Comparison of ENCODE assay signal across 1 cellular context in genomic region chr2:75710220-75710576, GRCh38.
A peak's percentile ranks its signal among the peaks of the same experiment; 100 is the strongest.
TF ChIP-seq lines count a peak whose summit lies in the region.

No MANE protein-coding gene starts in this region.

TF ChIP-seq in HepG2, 621 proteins besides CTCF, POLR2A, EP300 and RAD21 (continued from another document and continues in another):
- TF ChIP-seq MXD3 (CRISPR knock-in tag; IDR thresholded peaks at IDR 0.05) = no peak
- TF ChIP-seq ZKSCAN1 (IDR thresholded peaks at IDR 0.05; ENCODE audit: low read length) = no peak
- TF ChIP-seq HHEX (CRISPR knock-in tag; IDR thresholded peaks at IDR 0.05) = 0 out of 2 replicates have a peak, but pooled peaks have one; percentile 25
- TF ChIP-seq RFXANK (CRISPR knock-in tag; IDR thresholded peaks at IDR 0.05) = no peak
- no peak for TF ChIP-seq MEIS1 (CRISPR knock-in tag; IDR thresholded peaks at IDR 0.05; ENCODE audit: borderline replicate concordance)
- TF ChIP-seq SIX4 (CRISPR knock-in tag; IDR thresholded peaks at IDR 0.05) = no peak
- TF ChIP-seq NFIC (IDR thresholded peaks at IDR 0.05; ENCODE audit: low read length) = peak; percentile 20; the same call in 1 of the 2 replicates
- no peak for TF ChIP-seq KAT2B (IDR thresholded peaks at IDR 0.05; ENCODE audit: borderline replicate concordance, low read depth, low read length)
- TF ChIP-seq ZBTB4 (CRISPR knock-in tag; IDR thresholded peaks at IDR 0.05; ENCODE audit: borderline replicate concordance) = no peak
- peak; percentile 81; the same call in 1 of the 2 replicates for TF ChIP-seq SSRP1 (CRISPR knock-in tag; IDR thresholded peaks at IDR 0.05)
- TF ChIP-seq HMGXB3 (CRISPR knock-in tag; IDR thresholded peaks at IDR 0.05; ENCODE audit: borderline replicate concordance) = no peak
- TF ChIP-seq POGZ (CRISPR knock-in tag; IDR thresholded peaks at IDR 0.05) = no peak
- no peak for TF ChIP-seq KDM1A (CRISPR knock-in tag; IDR thresholded peaks at IDR 0.05)
- TF ChIP-seq MYC (CRISPR knock-in tag; IDR thresholded peaks at IDR 0.05; ENCODE audit: borderline replicate concordance) = no peak
- TF ChIP-seq SRSF9 (IDR thresholded peaks at IDR 0.05; ENCODE audit: borderline replicate concordance, insufficient read depth, low read depth, low read length, poor library complexity, severe bottlenecking) = no peak
- TF ChIP-seq HNRNPL (IDR thresholded peaks at IDR 0.05; ENCODE audit: low read depth, low read length) = 0 out of 2 replicates have a peak, but pooled peaks have one; percentile 2
- TF ChIP-seq ZNF720 (CRISPR knock-in tag; IDR thresholded peaks at IDR 0.05) = no peak
- TF ChIP-seq SPEN (CRISPR knock-in tag; IDR thresholded peaks at IDR 0.05; ENCODE audit: low read depth) = no peak
- TF ChIP-seq ZNF251 (CRISPR knock-in tag; IDR thresholded peaks at IDR 0.05) = no peak
- no peak for TF ChIP-seq CC2D1A (CRISPR knock-in tag; IDR thresholded peaks at IDR 0.05)
- TF ChIP-seq THAP7 (CRISPR knock-in tag; IDR thresholded peaks at IDR 0.05) = no peak
- TF ChIP-seq ZNF143 (CRISPR knock-in tag; IDR thresholded peaks at IDR 0.05) = no peak
- no peak for TF ChIP-seq HDAC1 (CRISPR knock-in tag; IDR thresholded peaks at IDR 0.05)
- peak; percentile 29; the same call in 1 of the 2 replicates for TF ChIP-seq ZNF672 (CRISPR knock-in tag; IDR thresholded peaks at IDR 0.05)
- no peak for TF ChIP-seq RBAK (CRISPR knock-in tag; IDR thresholded peaks at IDR 0.05)
- TF ChIP-seq ARID3A (IDR thresholded peaks at IDR 0.05; ENCODE audit: low read depth, low read length) = no peak
- no peak for TF ChIP-seq USF2 (IDR thresholded peaks at IDR 0.05; ENCODE audit: low read depth, low read length)
- TF ChIP-seq USF2 (CRISPR knock-in tag; IDR thresholded peaks at IDR 0.05; ENCODE audit: borderline replicate concordance) = no peak
- no peak for TF ChIP-seq ZBTB7B (CRISPR knock-in tag; IDR thresholded peaks at IDR 0.05)
- TF ChIP-seq IRF9 (CRISPR knock-in tag; IDR thresholded peaks at IDR 0.05; ENCODE audit: borderline replicate concordance) = no peak
- no peak for TF ChIP-seq JARID2 (CRISPR knock-in tag; IDR thresholded peaks at IDR 0.05; ENCODE audit: insufficient replicate concordance)
- no peak for TF ChIP-seq ATF1 (CRISPR knock-in tag; IDR thresholded peaks at IDR 0.05)
- TF ChIP-seq POGK (CRISPR knock-in tag; conservative IDR thresholded peaks at IDR 0.05) = no peak
- TF ChIP-seq SMAD1 (CRISPR knock-in tag; IDR thresholded peaks at IDR 0.05; ENCODE audit: borderline replicate concordance, low read depth) = no peak
- TF ChIP-seq AHR (CRISPR knock-in tag; IDR thresholded peaks at IDR 0.05) = no peak
- TF ChIP-seq LBX2 (CRISPR knock-in tag; IDR thresholded peaks at IDR 0.05; ENCODE audit: borderline replicate concordance) = no peak
- TF ChIP-seq ZNF501 (CRISPR knock-in tag; IDR thresholded peaks at IDR 0.05) = no peak
- TF ChIP-seq CREB1 (IDR thresholded peaks at IDR 0.05) = no peak
- TF ChIP-seq CREB1 (CRISPR knock-in tag; IDR thresholded peaks at IDR 0.05) = no peak
- no peak for TF ChIP-seq ZNF12 (CRISPR knock-in tag; IDR thresholded peaks at IDR 0.05)
- no peak for TF ChIP-seq NRL (CRISPR knock-in tag; IDR thresholded peaks at IDR 0.05; ENCODE audit: borderline replicate concordance)
- TF ChIP-seq ZNF614 (CRISPR knock-in tag; IDR thresholded peaks at IDR 0.05; ENCODE audit: borderline replicate concordance) = no peak
- TF ChIP-seq ZNF207 (IDR thresholded peaks at IDR 0.05; ENCODE audit: borderline replicate concordance) = no peak
- TF ChIP-seq BCL6 (CRISPR knock-in tag; IDR thresholded peaks at IDR 0.05) = no peak
- TF ChIP-seq SP140L (CRISPR knock-in tag; IDR thresholded peaks at IDR 0.05; ENCODE audit: borderline replicate concordance) = no peak
- 0 out of 2 replicates have a peak, but pooled peaks have one; percentile 22 for TF ChIP-seq ZBTB37 (CRISPR knock-in tag; IDR thresholded peaks at IDR 0.05)
- no peak for TF ChIP-seq TARDBP (CRISPR knock-in tag; IDR thresholded peaks at IDR 0.05)
- no peak for TF ChIP-seq ZFP41 (CRISPR knock-in tag; IDR thresholded peaks at IDR 0.05; ENCODE audit: borderline replicate concordance)
- no peak for TF ChIP-seq ZNF280B (CRISPR knock-in tag; IDR thresholded peaks at IDR 0.05; ENCODE audit: borderline replicate concordance)
